ENCODE assay signal across 20 cellular contexts in genomic region chr1:38918568-38918967, GRCh38. TPM values are rescaled to one million over a fixed set of nuclear protein-coding genes. Genes with fewer than 3 reads are reported as not detected.
A peak's percentile ranks its signal among the peaks of the same experiment; 100 is the strongest.
DNase-seq lines count a peak whose midpoint lies in the region; ATAC-seq, FAIRE-seq and TF ChIP-seq lines count a peak whose summit lies in the region.
"Had no signal": no experiment of that assay in that cellular context is flagged by ENCODE, and none has a peak within 500 bp of the region (broad histone marks: within the 10 kb centered on the region; RNA-seq: fewer than 3 reads in every experiment).

No MANE protein-coding gene starts in this region.

- intact Hi-C loops in dorsolateral prefrontal cortex (cut with DNase I) (loop anchor here (2.0 to 5.0 kb wide), 3 partner anchors 46 to 179 kb away; no protein-coding TSS in a partner anchor), pancreas (cut with DNase I) (no loop called here)

- 62 to 65% methylated on average over 5 of the region's 5 CpGs for WGBS in pancreas, 2 donors

- H3K27me3 ChIP-seq in Karpas-422 (ENCODE audit: low read length) (no peaks in the 10 kb centered on the region), dorsolateral prefrontal cortex (no peaks in the 10 kb centered on the region), pancreas (no peaks in the 10 kb centered on the region), BE2C (no peaks in the 10 kb centered on the region)
- H3K27me3 ChIP-seq: MG63, SJSA1 had no signal

- H3K36me3 ChIP-seq in Karpas-422 (ENCODE audit: insufficient read depth, low read length): no peaks in the 10 kb centered on the region
- no peaks in the 10 kb centered on the region for H3K36me3 ChIP-seq in pancreas
- no peaks in the 10 kb centered on the region for H3K36me3 ChIP-seq in BE2C
- H3K36me3 ChIP-seq: MG63, SJSA1 had no signal

- H3K4me2 ChIP-seq in Karpas-422 (ENCODE audit: low read depth, low read length, poor library complexity, severe bottlenecking): peak overlapping the region; percentile 40
- H3K4me2 ChIP-seq: A549 had no signal

- no peak for TF ChIP-seq CTCF in AG10803 (conservative IDR thresholded peaks at IDR 0.05; ENCODE audit: low read length)
- TF ChIP-seq CTCF in dorsolateral prefrontal cortex (IDR thresholded peaks at IDR 0.05 in 54 of 56, conservative IDR thresholded peaks at IDR 0.05 in 2 of 56; ENCODE audit: low read depth in 1 of 56, partially characterized antibody in 56 of 56): no peak
- no peak for TF ChIP-seq CTCF in pancreas (IDR thresholded peaks at IDR 0.05)
- TF ChIP-seq CTCF in BE2C (IDR thresholded peaks at IDR 0.05; ENCODE audit: low read depth, low read length): no peak

- H3K9ac ChIP-seq in Karpas-422 (ENCODE audit: low read length): no peak overlapping the region

- H3K9me3 ChIP-seq in Karpas-422 (ENCODE audit: low read length) (no peaks in the 10 kb centered on the region), pancreas (no peaks in the 10 kb centered on the region), BE2C (no peaks in the 10 kb centered on the region)
- H3K9me3 ChIP-seq: A549, MG63, SJSA1 had no signal

- H3K27ac ChIP-seq in Karpas-422 (ENCODE audit: low read length) (no peak overlapping the region), dorsolateral prefrontal cortex (peak overlapping the region in 57 of 59 donors; percentile 23 to 89 (median 78)), pancreas (no peak overlapping the region)
- H3K27ac ChIP-seq: A549, SJSA1 had no signal

- H3K4me3 ChIP-seq in AG10803 (ENCODE audit: low read length): no peak overlapping the region
- H3K4me3 ChIP-seq in Karpas-422 (ENCODE audit: low read length): no peak overlapping the region
- H3K4me3 ChIP-seq in dorsolateral prefrontal cortex: peak overlapping the region in 24 of 59 donors; percentile 0 to 43 (median 22)
- no peak overlapping the region for H3K4me3 ChIP-seq in pancreas
- no peak overlapping the region for H3K4me3 ChIP-seq in BE2C (ENCODE audit: low read depth, low read length)
- H3K4me3 ChIP-seq: A549, MG63, SJSA1 had no signal

- no peaks in the 10 kb centered on the region for H3K9me2 ChIP-seq in Karpas-422 (replicated peaks; ENCODE audit: insufficient read depth, low read length)

- peaks cover 8% of the 10 kb centered on the region for H3K4me1 ChIP-seq in Karpas-422 (ENCODE audit: low read length)
- H3K4me1 ChIP-seq in pancreas: no peaks in the 10 kb centered on the region
- no peaks in the 10 kb centered on the region for H3K4me1 ChIP-seq in BE2C
- H3K4me1 ChIP-seq: A549, SJSA1 had no signal

- no peak for ATAC-seq in pancreas
- ATAC-seq: A549, PC-3 had no signal

- H3K79me2 ChIP-seq in Karpas-422 (ENCODE audit: low read length): no peaks in the 10 kb centered on the region

- DNase-seq in AG10803 (ENCODE audit: low read depth) (peak; percentile 16), Karpas-422 (peak; percentile 41), OCI-M1 (lab: John Stamatoyannopoulos, UW) (peak; percentile 11), dorsolateral prefrontal cortex (no peak), AG08396 (ENCODE audit: low spot score) (no peak), pancreas (no peak), AML-193 (lab: John Stamatoyannopoulos, UW) (no peak), BE2C (no peak)
- DNase-seq: CD4-positive, CD25-positive, alpha-beta regulatory T cell; DMS79 treated with DMSO at 0.1 percent for 48 hours; KG1; MG63; NCI-H1105; NCI-H187; NCI-H345; PC-3 had no signal

- no peak overlapping the region for H2AFZ ChIP-seq in Karpas-422 (ENCODE audit: low read length)

- H4K20me1 ChIP-seq in Karpas-422 (ENCODE audit: insufficient read depth, low read depth, low read length): no peaks in the 10 kb centered on the region

- no peak for FAIRE-seq in pancreas (lab: Jason Lieb, UNC)
- FAIRE-seq: A549, H1 had no signal

RNA-seq across cellular contexts. Expression of gene RHBDL2, which starts 23.1 kb away (rescaled TPM):
- not detected in 2 replicates for total RNA-seq in Karpas-422 (2014; rRNA removed; shearing (Covaris generic); ENCODE audit: low replicate concordance)
- total RNA-seq in dorsolateral prefrontal cortex (10 to 100 TPM in 31 of 120 experiments, 1 to 10 TPM in 89; 1.0 to 34.7 (median 6.8) TPM), pancreas (1 to 10 TPM in 1 of 6 donors, under 1 TPM in 5; 0.08 to 1.9 (median 0.39) TPM)
- polyA plus RNA-seq in pancreas: under 1 TPM; 0.05 to 0.84 TPM
- not detected for polyA plus RNA-seq in BE2C (2012; ENCODE audit: insufficient read depth, insufficient read length, low read depth)
- total RNA-seq: CD4-positive, CD25-positive, alpha-beta regulatory T cell had no signal

RNA-seq across cellular contexts. Expression of gene GJA9, which starts 37.2 kb away (rescaled TPM):
- total RNA-seq in Karpas-422 (2014; rRNA removed; shearing (Covaris generic); ENCODE audit: low replicate concordance): not detected in 2 replicates
- under 1 TPM in 45 of 120 experiments, not detected in 75; 0.22 to 0.96 (median 0.38) TPM for total RNA-seq in dorsolateral prefrontal cortex
- not detected for total RNA-seq in pancreas
- polyA plus RNA-seq in pancreas: not detected
- polyA plus RNA-seq in BE2C (2012; ENCODE audit: insufficient read depth, insufficient read length, low read depth): not detected
- total RNA-seq: CD4-positive, CD25-positive, alpha-beta regulatory T cell; G401; H1; PC-3; SJSA1 had no signal
- polyA plus RNA-seq: A549; CD4-positive, CD25-positive, alpha-beta regulatory T cell; H1 had no signal

RNA-seq across cellular contexts. Expression of gene MYCBP, which starts 45.4 kb away (rescaled TPM):
- total RNA-seq in Karpas-422 (2014; rRNA removed; shearing (Covaris generic); ENCODE audit: low replicate concordance): 9.2 and 25.1 TPM in 2 replicates
- total RNA-seq in dorsolateral prefrontal cortex: 10 to 100 TPM in 1 of 120 experiments, 1 to 10 TPM in 115, under 1 TPM in 4; 0.83 to 11.2 (median 2.3) TPM
- 10 to 100 TPM in 4 of 6 donors, 1 to 10 TPM in 2; 6.1 to 16.1 (median 10.9) TPM for total RNA-seq in pancreas
- polyA plus RNA-seq in pancreas: 1 to 10 TPM; 6.8 to 8.7 TPM
- polyA plus RNA-seq in BE2C (2012; ENCODE audit: insufficient read depth, insufficient read length, low read depth): 7.1 TPM

RNA-seq across cellular contexts. Expression of gene RRAGC, which starts 59.0 kb away (rescaled TPM):
- 11.3 and 18.3 TPM in 2 replicates for total RNA-seq in Karpas-422 (2014; rRNA removed; shearing (Covaris generic); ENCODE audit: low replicate concordance)
- total RNA-seq in dorsolateral prefrontal cortex: 10 to 100 TPM; 18.0 to 36.1 (median 25.7) TPM
- total RNA-seq in pancreas: 10 to 100 TPM in 1 of 6 donors, 1 to 10 TPM in 5; 6.7 to 13.5 (median 8.2) TPM
- polyA plus RNA-seq in pancreas: 1 to 10 TPM; 4.3 to 8.5 TPM
- polyA plus RNA-seq in BE2C (2012; ENCODE audit: insufficient read depth, insufficient read length, low read depth): 14.0 TPM

Comparison
In these comparisons a context has a peak if more than half of its experiments do, and no peak if none do; other contexts are left out.
1. DNase-seq: peak in AG10803 (single experiment), Karpas-422 (single experiment) and OCI-M1 (single experiment); none in dorsolateral prefrontal cortex (0 of 10), AG08396 (single experiment), pancreas (0 of 6), AML-193 (0 of 2) and BE2C (single experiment).
2. H3K27ac ChIP-seq: peak in dorsolateral prefrontal cortex (57 of 59); none in Karpas-422 (single experiment) and pancreas (0 of 4).
3. intact Hi-C loops: an anchor here in dorsolateral prefrontal cortex (2.0 to 5.0 kb wide); none called in pancreas.